2 cellular contexts compared by ENCODE assay signal in the genomic region with DNA sequence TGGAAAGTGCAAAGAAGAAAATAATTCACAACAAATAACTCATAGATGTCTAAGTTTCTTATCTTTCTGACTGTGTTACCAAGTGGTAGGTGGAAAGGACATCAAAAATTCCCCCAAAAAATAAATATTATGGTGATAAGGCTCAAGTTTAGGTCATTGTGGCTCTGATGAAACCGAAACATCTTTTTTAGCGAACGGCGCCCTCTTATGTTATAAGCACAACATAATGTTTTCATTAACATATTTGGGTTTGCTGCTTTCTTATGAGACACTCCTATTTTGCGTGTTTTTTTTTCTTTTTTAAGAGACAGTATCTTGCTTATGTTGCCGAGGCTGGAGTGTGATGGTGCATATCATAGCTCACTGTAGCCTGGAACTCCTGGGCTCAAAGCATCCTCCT.
TF ChIP-seq lines count a peak whose summit lies in the region.

No MANE protein-coding gene starts in this region.

TF ChIP-seq in GM23338, 12 proteins besides CTCF, POLR2A, EP300 and RAD21:
- TF ChIP-seq, protein P1, sequence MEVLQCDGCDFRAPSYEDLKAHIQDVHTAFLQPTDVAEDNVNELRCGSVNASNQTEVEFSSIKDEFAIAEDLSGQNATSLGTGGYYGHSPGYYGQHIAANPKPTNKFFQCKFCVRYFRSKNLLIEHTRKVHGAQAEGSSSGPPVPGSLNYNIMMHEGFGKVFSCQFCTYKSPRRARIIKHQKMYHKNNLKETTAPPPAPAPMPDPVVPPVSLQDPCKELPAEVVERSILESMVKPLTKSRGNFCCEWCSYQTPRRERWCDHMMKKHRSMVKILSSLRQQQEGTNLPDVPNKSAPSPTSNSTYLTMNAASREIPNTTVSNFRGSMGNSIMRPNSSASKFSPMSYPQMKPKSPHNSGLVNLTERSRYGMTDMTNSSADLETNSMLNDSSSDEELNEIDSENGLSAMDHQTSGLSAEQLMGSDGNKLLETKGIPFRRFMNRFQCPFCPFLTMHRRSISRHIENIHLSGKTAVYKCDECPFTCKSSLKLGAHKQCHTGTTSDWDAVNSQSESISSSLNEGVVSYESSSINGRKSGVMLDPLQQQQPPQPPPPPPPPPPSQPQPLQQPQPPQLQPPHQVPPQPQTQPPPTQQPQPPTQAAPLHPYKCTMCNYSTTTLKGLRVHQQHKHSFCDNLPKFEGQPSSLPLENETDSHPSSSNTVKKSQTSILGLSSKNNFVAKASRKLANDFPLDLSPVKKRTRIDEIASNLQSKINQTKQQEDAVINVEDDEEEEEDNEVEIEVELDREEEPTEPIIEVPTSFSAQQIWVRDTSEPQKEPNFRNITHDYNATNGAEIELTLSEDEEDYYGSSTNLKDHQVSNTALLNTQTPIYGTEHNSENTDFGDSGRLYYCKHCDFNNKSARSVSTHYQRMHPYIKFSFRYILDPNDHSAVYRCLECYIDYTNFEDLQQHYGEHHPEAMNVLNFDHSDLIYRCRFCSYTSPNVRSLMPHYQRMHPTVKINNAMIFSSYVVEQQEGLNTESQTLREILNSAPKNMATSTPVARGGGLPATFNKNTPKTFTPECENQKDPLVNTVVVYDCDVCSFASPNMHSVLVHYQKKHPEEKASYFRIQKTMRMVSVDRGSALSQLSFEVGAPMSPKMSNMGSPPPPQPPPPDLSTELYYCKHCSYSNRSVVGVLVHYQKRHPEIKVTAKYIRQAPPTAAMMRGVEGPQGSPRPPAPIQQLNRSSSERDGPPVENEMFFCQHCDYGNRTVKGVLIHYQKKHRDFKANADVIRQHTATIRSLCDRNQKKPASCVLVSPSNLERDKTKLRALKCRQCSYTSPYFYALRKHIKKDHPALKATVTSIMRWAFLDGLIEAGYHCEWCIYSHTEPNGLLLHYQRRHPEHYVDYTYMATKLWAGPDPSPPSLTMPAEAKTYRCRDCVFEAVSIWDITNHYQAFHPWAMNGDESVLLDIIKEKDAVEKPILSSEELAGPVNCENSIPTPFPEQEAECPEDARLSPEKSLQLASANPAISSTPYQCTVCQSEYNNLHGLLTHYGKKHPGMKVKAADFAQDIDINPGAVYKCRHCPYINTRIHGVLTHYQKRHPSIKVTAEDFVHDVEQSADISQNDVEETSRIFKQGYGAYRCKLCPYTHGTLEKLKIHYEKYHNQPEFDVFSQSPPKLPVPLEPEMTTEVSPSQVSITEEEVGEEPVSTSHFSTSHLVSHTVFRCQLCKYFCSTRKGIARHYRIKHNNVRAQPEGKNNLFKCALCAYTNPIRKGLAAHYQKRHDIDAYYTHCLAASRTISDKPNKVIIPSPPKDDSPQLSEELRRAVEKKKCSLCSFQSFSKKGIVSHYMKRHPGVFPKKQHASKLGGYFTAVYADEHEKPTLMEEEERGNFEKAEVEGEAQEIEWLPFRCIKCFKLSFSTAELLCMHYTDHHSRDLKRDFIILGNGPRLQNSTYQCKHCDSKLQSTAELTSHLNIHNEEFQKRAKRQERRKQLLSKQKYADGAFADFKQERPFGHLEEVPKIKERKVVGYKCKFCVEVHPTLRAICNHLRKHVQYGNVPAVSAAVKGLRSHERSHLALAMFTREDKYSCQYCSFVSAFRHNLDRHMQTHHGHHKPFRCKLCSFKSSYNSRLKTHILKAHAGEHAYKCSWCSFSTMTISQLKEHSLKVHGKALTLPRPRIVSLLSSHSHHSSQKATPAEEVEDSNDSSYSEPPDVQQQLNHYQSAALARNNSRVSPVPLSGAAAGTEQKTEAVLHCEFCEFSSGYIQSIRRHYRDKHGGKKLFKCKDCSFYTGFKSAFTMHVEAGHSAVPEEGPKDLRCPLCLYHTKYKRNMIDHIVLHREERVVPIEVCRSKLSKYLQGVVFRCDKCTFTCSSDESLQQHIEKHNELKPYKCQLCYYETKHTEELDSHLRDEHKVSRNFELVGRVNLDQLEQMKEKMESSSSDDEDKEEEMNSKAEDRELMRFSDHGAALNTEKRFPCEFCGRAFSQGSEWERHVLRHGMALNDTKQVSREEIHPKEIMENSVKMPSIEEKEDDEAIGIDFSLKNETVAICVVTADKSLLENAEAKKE (CRISPR knock-in tag; IDR thresholded peaks at IDR 0.05) = no peak
- TF ChIP-seq CREB1 (CRISPR knock-in tag; IDR thresholded peaks at IDR 0.05; ENCODE audit: low read depth) (no peak), ZNF114 (CRISPR knock-in tag; IDR thresholded peaks at IDR 0.05) (no peak), JUNB (IDR thresholded peaks at IDR 0.05; ENCODE audit: unreplicated experiment) (no peak), STAT1 (IDR thresholded peaks at IDR 0.05; ENCODE audit: unreplicated experiment) (no peak), ZNF331 (CRISPR knock-in tag; IDR thresholded peaks at IDR 0.05; ENCODE audit: low read depth) (no peak), NANOG (IDR thresholded peaks at IDR 0.05; ENCODE audit: borderline replicate concordance) (no peak)
- TF ChIP-seq, protein P2, sequence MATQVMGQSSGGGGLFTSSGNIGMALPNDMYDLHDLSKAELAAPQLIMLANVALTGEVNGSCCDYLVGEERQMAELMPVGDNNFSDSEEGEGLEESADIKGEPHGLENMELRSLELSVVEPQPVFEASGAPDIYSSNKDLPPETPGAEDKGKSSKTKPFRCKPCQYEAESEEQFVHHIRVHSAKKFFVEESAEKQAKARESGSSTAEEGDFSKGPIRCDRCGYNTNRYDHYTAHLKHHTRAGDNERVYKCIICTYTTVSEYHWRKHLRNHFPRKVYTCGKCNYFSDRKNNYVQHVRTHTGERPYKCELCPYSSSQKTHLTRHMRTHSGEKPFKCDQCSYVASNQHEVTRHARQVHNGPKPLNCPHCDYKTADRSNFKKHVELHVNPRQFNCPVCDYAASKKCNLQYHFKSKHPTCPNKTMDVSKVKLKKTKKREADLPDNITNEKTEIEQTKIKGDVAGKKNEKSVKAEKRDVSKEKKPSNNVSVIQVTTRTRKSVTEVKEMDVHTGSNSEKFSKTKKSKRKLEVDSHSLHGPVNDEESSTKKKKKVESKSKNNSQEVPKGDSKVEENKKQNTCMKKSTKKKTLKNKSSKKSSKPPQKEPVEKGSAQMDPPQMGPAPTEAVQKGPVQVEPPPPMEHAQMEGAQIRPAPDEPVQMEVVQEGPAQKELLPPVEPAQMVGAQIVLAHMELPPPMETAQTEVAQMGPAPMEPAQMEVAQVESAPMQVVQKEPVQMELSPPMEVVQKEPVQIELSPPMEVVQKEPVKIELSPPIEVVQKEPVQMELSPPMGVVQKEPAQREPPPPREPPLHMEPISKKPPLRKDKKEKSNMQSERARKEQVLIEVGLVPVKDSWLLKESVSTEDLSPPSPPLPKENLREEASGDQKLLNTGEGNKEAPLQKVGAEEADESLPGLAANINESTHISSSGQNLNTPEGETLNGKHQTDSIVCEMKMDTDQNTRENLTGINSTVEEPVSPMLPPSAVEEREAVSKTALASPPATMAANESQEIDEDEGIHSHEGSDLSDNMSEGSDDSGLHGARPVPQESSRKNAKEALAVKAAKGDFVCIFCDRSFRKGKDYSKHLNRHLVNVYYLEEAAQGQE (IDR thresholded peaks at IDR 0.05; ENCODE audit: unreplicated experiment) = no peak

TF ChIP-seq in SK-N-SH, 30 proteins besides CTCF, POLR2A, EP300 and RAD21 (continued from another document):
- TF ChIP-seq, protein P2 (IDR thresholded peaks at IDR 0.05; ENCODE audit: low read depth, low read length) = no peak
- no peak for TF ChIP-seq RXRA (IDR thresholded peaks at IDR 0.05; ENCODE audit: borderline replicate concordance, low read depth)
- TF ChIP-seq TCF12 (IDR thresholded peaks at IDR 0.05) = no peak
- TF ChIP-seq, protein P3, sequence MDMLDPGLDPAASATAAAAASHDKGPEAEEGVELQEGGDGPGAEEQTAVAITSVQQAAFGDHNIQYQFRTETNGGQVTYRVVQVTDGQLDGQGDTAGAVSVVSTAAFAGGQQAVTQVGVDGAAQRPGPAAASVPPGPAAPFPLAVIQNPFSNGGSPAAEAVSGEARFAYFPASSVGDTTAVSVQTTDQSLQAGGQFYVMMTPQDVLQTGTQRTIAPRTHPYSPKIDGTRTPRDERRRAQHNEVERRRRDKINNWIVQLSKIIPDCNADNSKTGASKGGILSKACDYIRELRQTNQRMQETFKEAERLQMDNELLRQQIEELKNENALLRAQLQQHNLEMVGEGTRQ (IDR thresholded peaks at IDR 0.05; ENCODE audit: borderline replicate concordance, low read depth, low read length) = no peak
- TF ChIP-seq, protein P4, sequence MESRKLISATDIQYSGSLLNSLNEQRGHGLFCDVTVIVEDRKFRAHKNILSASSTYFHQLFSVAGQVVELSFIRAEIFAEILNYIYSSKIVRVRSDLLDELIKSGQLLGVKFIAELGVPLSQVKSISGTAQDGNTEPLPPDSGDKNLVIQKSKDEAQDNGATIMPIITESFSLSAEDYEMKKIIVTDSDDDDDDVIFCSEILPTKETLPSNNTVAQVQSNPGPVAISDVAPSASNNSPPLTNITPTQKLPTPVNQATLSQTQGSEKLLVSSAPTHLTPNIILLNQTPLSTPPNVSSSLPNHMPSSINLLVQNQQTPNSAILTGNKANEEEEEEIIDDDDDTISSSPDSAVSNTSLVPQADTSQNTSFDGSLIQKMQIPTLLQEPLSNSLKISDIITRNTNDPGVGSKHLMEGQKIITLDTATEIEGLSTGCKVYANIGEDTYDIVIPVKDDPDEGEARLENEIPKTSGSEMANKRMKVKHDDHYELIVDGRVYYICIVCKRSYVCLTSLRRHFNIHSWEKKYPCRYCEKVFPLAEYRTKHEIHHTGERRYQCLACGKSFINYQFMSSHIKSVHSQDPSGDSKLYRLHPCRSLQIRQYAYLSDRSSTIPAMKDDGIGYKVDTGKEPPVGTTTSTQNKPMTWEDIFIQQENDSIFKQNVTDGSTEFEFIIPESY (IDR thresholded peaks at IDR 0.05; ENCODE audit: borderline replicate concordance, low read depth) = no peak
- no peak for TF ChIP-seq JUND (IDR thresholded peaks at IDR 0.05)
- no peak for TF ChIP-seq SIN3A (IDR thresholded peaks at IDR 0.05; ENCODE audit: borderline replicate concordance, low read depth, low read length)
- TF ChIP-seq RCOR1 (IDR thresholded peaks at IDR 0.05; ENCODE audit: low read length) = no peak
- no peak for TF ChIP-seq MXI1 (IDR thresholded peaks at IDR 0.05; ENCODE audit: low read depth, low read length)
- no peak for TF ChIP-seq POLR2AphosphoS5 (IDR thresholded peaks at IDR 0.05; ENCODE audit: low read depth, low read length)
